In genomic region chr22:46794067-46794466, GRCh38 we compare ENCODE assay signal across 19 cellular contexts. TPM values are rescaled to one million over a fixed set of nuclear protein-coding genes. Genes with fewer than 3 reads are reported as not detected.
DNase-seq lines count a peak whose midpoint lies in the region; ATAC-seq and TF ChIP-seq lines count a peak whose summit lies in the region.
"Had no signal": no experiment of that assay in that cellular context is flagged by ENCODE, and none has a peak within 500 bp of the region (broad histone marks: within the 10 kb centered on the region; RNA-seq: fewer than 3 reads in every experiment).

No MANE protein-coding gene starts in this region.

- H3K4me3 ChIP-seq in right atrium auricular region (no peak overlapping the region), left ventricle myocardium inferior (no peak overlapping the region), stomach (no peak overlapping the region)
- H3K4me3 ChIP-seq in naive thymus-derived CD4-positive, alpha-beta T cell (ENCODE audit: low read length) = no peak overlapping the region
- H3K4me3 ChIP-seq: BLaER1 had no signal

- 91 to 98% (median 92%) methylated on average over 10 to 12 of the region's 12 CpGs for WGBS in stomach, 5 donors

- TF ChIP-seq EP300 in stomach (IDR thresholded peaks at IDR 0.05) = no peak

- H3K4me3 Mint-ChIP-seq in central memory CD8-positive, alpha-beta T cell = no peak overlapping the region
- H3K4me3 Mint-ChIP-seq in naive thymus-derived CD4-positive, alpha-beta T cell = no peak overlapping the region

- peaks cover 20% of the 10 kb centered on the region for H3K36me3 Mint-ChIP-seq in central memory CD8-positive, alpha-beta T cell (ENCODE audit: insufficient read depth)
- peaks cover 4 to 21% (median 13%) of the 10 kb centered on the region in 5 donors for H3K36me3 Mint-ChIP-seq in naive thymus-derived CD4-positive, alpha-beta T cell

- DNase-seq in right atrium auricular region (ENCODE audit: low spot score) = peak; percentile 40
- DNase-seq in left ventricle myocardium inferior = no peak
- DNase-seq in central memory CD8-positive, alpha-beta T cell (ENCODE audit: low spot score in 2 of 2) = no peak
- no peak for DNase-seq in naive thymus-derived CD4-positive, alpha-beta T cell
- DNase-seq in stomach = peak; percentile 9
- DNase-seq in stimulated activated CD8-positive, alpha-beta memory T cell treated with anti-CD3 and anti-CD28 coated beads, Interleukin-4, amount 100 ng/mL, for 48 hours = no peak
- DNase-seq in stimulated activated CD4-positive, alpha-beta T cell treated with anti-CD3 and anti-CD28 coated beads, Interleukin-4, amount 100 ng/mL, for 4 hours = no peak
- DNase-seq: DMS79, H7, KG1, NCI-H1417 treated with DMSO at 0.1 percent for 48 hours, NCI-H1930, NCI-H226, NCI-H524, NCI-H82, OCI-M1, Right ventricle myocardium superior had no signal

- H3K27ac ChIP-seq in right atrium auricular region (no peak overlapping the region), left ventricle myocardium inferior (replicated peaks) (no peak overlapping the region), stomach (no peak overlapping the region)
- no peak overlapping the region for H3K27ac ChIP-seq in naive thymus-derived CD4-positive, alpha-beta T cell (ENCODE audit: low read depth, low read length)
- H3K27ac ChIP-seq: BLaER1 had no signal

- POLR2A ChIA-PET in naive thymus-derived CD4-positive, alpha-beta T cell (lab: Charles Lee) = interaction anchor here (0.7 to 6.7 kb wide), 5 partner anchors 8 to 58 kb away, joined by 3 to 72 read pairs (median 5); partner anchors contain the start of gene TBC1D22A

- H3K9me3 Mint-ChIP-seq in central memory CD8-positive, alpha-beta T cell = no peaks in the 10 kb centered on the region
- no peaks in the 10 kb centered on the region for H3K9me3 Mint-ChIP-seq in naive thymus-derived CD4-positive, alpha-beta T cell

- peaks cover 36% of the 10 kb centered on the region for H3K4me1 Mint-ChIP-seq in central memory CD8-positive, alpha-beta T cell
- H3K4me1 Mint-ChIP-seq in naive thymus-derived CD4-positive, alpha-beta T cell = peaks cover 22 to 49% (median 38%) of the 10 kb centered on the region in 7 donors

- H3K9me3 ChIP-seq in right atrium auricular region (no peaks in the 10 kb centered on the region), left ventricle myocardium inferior (replicated peaks) (no peaks in the 10 kb centered on the region), stomach (no peaks in the 10 kb centered on the region)
- H3K9me3 ChIP-seq in naive thymus-derived CD4-positive, alpha-beta T cell (ENCODE audit: control insufficient read depth in 2 of 3, low read length in 3 of 3) = no peaks in the 10 kb centered on the region
- H3K9me3 ChIP-seq: BLaER1 had no signal

- peak overlapping the region; percentile 98 for H3K27ac Mint-ChIP-seq in central memory CD8-positive, alpha-beta T cell (ENCODE audit: low read depth)
- H3K27ac Mint-ChIP-seq in naive thymus-derived CD4-positive, alpha-beta T cell = peak overlapping the region in 8 of 9 donors; percentile 28 to 99 (median 63)

- ATAC-seq in central memory CD8-positive, alpha-beta T cell (replicated peaks; ENCODE audit: extremely low read depth, poor library complexity, severe bottlenecking) = no peak
- ATAC-seq in naive thymus-derived CD4-positive, alpha-beta T cell = no peak
- no peak for ATAC-seq in GM18502 (IDR thresholded peaks at IDR 0.05; ENCODE audit: poor library complexity, unreplicated experiment)

- TF ChIP-seq POLR2A in stomach (IDR thresholded peaks at IDR 0.05) = no peak

- no peaks in the 10 kb centered on the region for H3K27me3 Mint-ChIP-seq in central memory CD8-positive, alpha-beta T cell
- H3K27me3 Mint-ChIP-seq in naive thymus-derived CD4-positive, alpha-beta T cell = no peaks in the 10 kb centered on the region

- H3K36me3 ChIP-seq in right atrium auricular region (peaks cover 32% of the 10 kb centered on the region), left ventricle myocardium inferior (peaks cover 44% of the 10 kb centered on the region), stomach (peaks cover 44 to 71% (median 61%) of the 10 kb centered on the region in 4 donors)
- peaks cover under 1 to 62% (median 7%) of the 10 kb centered on the region in 3 experiments for H3K36me3 ChIP-seq in naive thymus-derived CD4-positive, alpha-beta T cell (ENCODE audit: control insufficient read depth in 2 of 3, insufficient read depth in 3 of 3, low read length in 3 of 3)

- CTCF ChIA-PET in naive thymus-derived CD4-positive, alpha-beta T cell (lab: Charles Lee) = interaction anchor here (1.0 to 1.9 kb wide), 2 partner anchors 10 to 32 kb away, joined by 3 to 10 read pairs; no protein-coding TSS in a partner anchor

- peaks cover 0 to 31% of the 10 kb centered on the region in 2 donors for H3K4me1 ChIP-seq in right atrium auricular region
- peaks cover 51% of the 10 kb centered on the region for H3K4me1 ChIP-seq in left ventricle myocardium inferior
- peaks cover 29 to 30% of the 10 kb centered on the region in 2 donors for H3K4me1 ChIP-seq in naive thymus-derived CD4-positive, alpha-beta T cell (ENCODE audit: control insufficient read depth in 2 of 2, insufficient read depth in 2 of 2, low read length in 2 of 2)
- peaks cover 18 to 40% (median 28%) of the 10 kb centered on the region in 4 donors for H3K4me1 ChIP-seq in stomach

- TF ChIP-seq CTCF in right atrium auricular region (IDR thresholded peaks at IDR 0.05) = no peak
- TF ChIP-seq CTCF in left ventricle myocardium inferior (IDR thresholded peaks at IDR 0.05; ENCODE audit: borderline replicate concordance) = no peak
- no peak for TF ChIP-seq CTCF in stomach (IDR thresholded peaks at IDR 0.05)

- H3K27me3 ChIP-seq in right atrium auricular region (no peaks in the 10 kb centered on the region), left ventricle myocardium inferior (ENCODE audit: low read depth) (no peaks in the 10 kb centered on the region), stomach (no peaks in the 10 kb centered on the region)
- no peaks in the 10 kb centered on the region for H3K27me3 ChIP-seq in naive thymus-derived CD4-positive, alpha-beta T cell (ENCODE audit: control insufficient read depth in 2 of 2, insufficient read depth in 2 of 2, low read length in 2 of 2)
- H3K27me3 ChIP-seq: BLaER1 had no signal

- intact Hi-C loops in left ventricle myocardium inferior (cut with micrococcal nuclease) = no loop called here
- intact Hi-C loops in naive thymus-derived CD4-positive, alpha-beta T cell (cut with micrococcal nuclease) = no loop called here
- intact Hi-C loops in stomach (cut with DNase I; ENCODE audit: low total_unique reads) = no loop called here

RNA-seq across cellular contexts. Expression of gene TBC1D22A, which starts 31.6 kb away (rescaled TPM):
- total RNA-seq in right atrium auricular region = 10 to 100 TPM; 11.5 to 15.4 TPM
- 16.2 TPM for total RNA-seq in left ventricle myocardium inferior
- 10 to 100 TPM; 37.5 to 50.1 (median 43.4) TPM for total RNA-seq in naive thymus-derived CD4-positive, alpha-beta T cell
- polyA plus RNA-seq in naive thymus-derived CD4-positive, alpha-beta T cell = 10 to 100 TPM; 18.6 to 25.3 TPM
- total RNA-seq in stomach = 10 to 100 TPM; 13.8 to 53.1 (median 47.4) TPM
- polyA plus RNA-seq in stomach = 10 to 100 TPM; 13.3 to 22.1 (median 15.5) TPM

RNA-seq across cellular contexts. Expression of gene CERK, which starts 56.0 kb away (rescaled TPM):
- total RNA-seq in right atrium auricular region = 10 to 100 TPM; 46.0 to 59.8 TPM
- total RNA-seq in left ventricle myocardium inferior = 76.9 TPM
- total RNA-seq in naive thymus-derived CD4-positive, alpha-beta T cell = 100 to 1,000 TPM in 2 of 5 experiments, 10 to 100 TPM in 3; 55.8 to 138 (median 72.4) TPM
- 10 to 100 TPM; 40.4 to 66.7 TPM for polyA plus RNA-seq in naive thymus-derived CD4-positive, alpha-beta T cell
- 10 to 100 TPM; 29.1 to 59.4 (median 42.4) TPM for total RNA-seq in stomach
- polyA plus RNA-seq in stomach = 10 to 100 TPM; 12.5 to 29.2 (median 26.0) TPM

Comparison
In these comparisons a context has a peak if more than half of its experiments do, and no peak if none do; other contexts are left out.
1. DNase-seq: peak in right atrium auricular region (single experiment) and stomach (single experiment); none in left ventricle myocardium inferior (single experiment), central memory CD8-positive, alpha-beta T cell (0 of 2), naive thymus-derived CD4-positive, alpha-beta T cell (0 of 9), stimulated activated CD8-positive, alpha-beta memory T cell treated with anti-CD3 and anti-CD28 coated beads, Interleukin-4, amount 100 ng/mL, for 48 hours (single experiment) and stimulated activated CD4-positive, alpha-beta T cell treated with anti-CD3 and anti-CD28 coated beads, Interleukin-4, amount 100 ng/mL, for 4 hours (0 of 2).